ENCODE assay signal across 10 cellular contexts in genomic region chr1:111283838-111284237, GRCh38. TPM values are rescaled to one million over a fixed set of nuclear protein-coding genes. Genes with fewer than 3 reads are reported as not detected.
"Had no signal": no experiment of that assay in that cellular context is flagged by ENCODE, and none has a peak within 500 bp of the region (broad histone marks: within the 10 kb centered on the region; RNA-seq: fewer than 3 reads in every experiment).

No MANE protein-coding gene starts in this region.

- H3K9ac ChIP-seq: GM23248 had no signal

- H3K27ac ChIP-seq: GM23248 had no signal

- H3K4me3 ChIP-seq: GM23248, K562 had no signal

- H3K4me1 Mint-ChIP-seq: H9 had no signal

- FAIRE-seq: H1, H54, HTR-8/SVneo, K562 had no signal

- H3K9me3 Mint-ChIP-seq: H9 had no signal

- DNase-seq: GM23248, H9, HCEC 1CT, IMR-90, KG1 had no signal

- ATAC-seq: K562 had no signal

- H3K27ac Mint-ChIP-seq: H9 had no signal

- H2AFZ ChIP-seq: GM23248 had no signal

- H3K4me3 Mint-ChIP-seq: H9 had no signal

RNA-seq across cellular contexts. Expression of gene CHIA, which starts 6.8 kb away (rescaled TPM):
- total RNA-seq: GM23248, H1, H9, HT-29, IMR-90, K562 had no signal
- polyA plus RNA-seq: GM23248, H1, IMR-90, K562 had no signal

RNA-seq across cellular contexts. Expression of gene CHI3L2, which starts 56.3 kb away (rescaled TPM):
- total RNA-seq: GM23248, H1, H9, HT-29 had no signal
- polyA plus RNA-seq: H1 had no signal
